27 cellular contexts compared by ENCODE assay signal in the genomic region with DNA sequence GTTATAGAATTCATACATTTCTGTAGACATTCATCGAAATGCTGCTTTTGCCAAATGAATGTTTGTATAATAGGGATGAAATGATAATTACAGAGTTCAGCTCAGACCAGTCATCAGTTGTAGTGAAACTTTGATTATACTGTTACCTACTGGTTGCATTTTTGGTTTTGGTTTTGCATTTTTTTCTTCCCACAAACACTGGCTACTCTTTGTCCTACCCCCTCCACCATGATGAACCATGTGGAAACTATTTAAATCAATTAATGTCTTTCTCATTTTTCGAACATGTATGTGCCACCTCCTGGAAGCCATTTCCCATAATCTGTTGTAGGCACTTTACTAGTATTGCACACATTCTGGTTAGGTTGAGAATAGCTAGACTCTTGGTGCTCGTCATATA.
"Had no signal": no experiment of that assay in that cellular context is flagged by ENCODE, and none has a peak within 500 bp of the region (broad histone marks: within the 10 kb centered on the region; RNA-seq: fewer than 3 reads in every experiment).

No MANE protein-coding gene starts in this region.

- H3K4me3 Mint-ChIP-seq: activated CD4-positive, alpha-beta T cell treated with anti-CD3 and anti-CD28 coated beads for 36 hours; activated CD8-positive, alpha-beta memory T cell treated with anti-CD3 and anti-CD28 coated beads, Interleukin-2, amount 10 ng/mL, durations not matched to agents 7 days and 5 days; activated CD8-positive, alpha-beta T cell treated with anti-CD3 and anti-CD28 coated beads, Interleukin-2, amount 10 ng/mL, durations not matched to agents 7 days and 5 days; dendritic cell treated with granulocyte-macrophage colony-stimulating factor and Interleukin-4, amounts not matched to agents 40 ng/mL and 50 ng/mL, for 4 days; endodermal cell; immature natural killer cell; memory B cell; naive thymus-derived CD4-positive, alpha-beta T cell; neural crest cell had no signal

- H3K36me3 Mint-ChIP-seq: activated CD8-positive, alpha-beta memory T cell treated with anti-CD3 and anti-CD28 coated beads, Interleukin-2, amount 10 ng/mL, durations not matched to agents 7 days and 5 days; activated naive CD4-positive, alpha-beta T cell treated with anti-CD3 and anti-CD28 coated beads, Interleukin-2, amount 50 U/mL, for 72 hours; immature natural killer cell; memory B cell; naive thymus-derived CD4-positive, alpha-beta T cell had no signal

- H3K27ac Mint-ChIP-seq: activated CD4-positive, alpha-beta T cell treated with anti-CD3 and anti-CD28 coated beads for 36 hours; activated CD8-positive, alpha-beta memory T cell treated with anti-CD3 and anti-CD28 coated beads, Interleukin-2, amount 10 ng/mL, durations not matched to agents 7 days and 5 days; activated CD8-positive, alpha-beta T cell treated with anti-CD3 and anti-CD28 coated beads, Interleukin-2, amount 10 ng/mL, durations not matched to agents 7 days and 5 days; activated naive CD4-positive, alpha-beta T cell treated with anti-CD3 and anti-CD28 coated beads, Interleukin-2, amount 50 U/mL, for 72 hours; activated T-helper 2 cell treated with anti-CD3 and anti-CD28 coated beads, Interferon-gamma antibody, Interleukin-2, Interleukin-4, amounts not matched to agents 10 μg/mL and 5 μg/mL and 100 μg/mL, durations not matched to agents 14 hours and 24 hours and 36 hours; dendritic cell treated with granulocyte-macrophage colony-stimulating factor and Interleukin-4, amounts not matched to agents 40 ng/mL and 50 ng/mL, for 4 days; endodermal cell; immature natural killer cell; memory B cell; naive thymus-derived CD4-positive, alpha-beta T cell had no signal

- H3K4me1 Mint-ChIP-seq: activated CD4-positive, alpha-beta T cell treated with anti-CD3 and anti-CD28 coated beads for 36 hours; activated CD8-positive, alpha-beta memory T cell treated with anti-CD3 and anti-CD28 coated beads, Interleukin-2, amount 10 ng/mL, durations not matched to agents 7 days and 5 days; endodermal cell; immature natural killer cell; memory B cell had no signal

- DNase-seq: activated CD4-positive, alpha-beta T cell treated with anti-CD3 and anti-CD28 coated beads for 36 hours; activated CD4-positive, CD25-positive, alpha-beta regulatory T cell; activated CD8-positive, alpha-beta memory T cell treated with anti-CD3 and anti-CD28 coated beads, Interleukin-2, amount 10 ng/mL, durations not matched to agents 7 days and 5 days; activated CD8-positive, alpha-beta T cell treated with anti-CD3 and anti-CD28 coated beads, Interleukin-2, amount 10 ng/mL, durations not matched to agents 7 days and 5 days; activated naive CD4-positive, alpha-beta T cell; activated T-cell treated with anti-CD3 and anti-CD28 coated beads, Interleukin-2, amount 50 U/mL, for 48 hours; brain microvascular endothelial cell; central memory CD4-positive, alpha-beta T cell; endodermal cell; foreskin keratinocyte; heart left ventricle; hypothalamus; immature natural killer cell; kidney; midbrain; naive thymus-derived CD4-positive, alpha-beta T cell; nucleus accumbens; psoas muscle; spleen; stimulated activated CD4-positive, alpha-beta T cell treated with anti-CD3 and anti-CD28 coated beads, Interleukin-2, amount 100 ng/mL, for 48 hours; stimulated activated naive CD8-positive, alpha-beta T cell treated with anti-CD3 and anti-CD28 coated beads, Interleukin-15, Interleukin-2, amounts not matched to agents 100 U/mL and 50 U/mL, for 24 hours; trophoblast cell had no signal

- H3K27me3 Mint-ChIP-seq: activated CD8-positive, alpha-beta memory T cell treated with anti-CD3 and anti-CD28 coated beads, Interleukin-2, amount 10 ng/mL, durations not matched to agents 7 days and 5 days; dendritic cell treated with granulocyte-macrophage colony-stimulating factor and Interleukin-4, amounts not matched to agents 40 ng/mL and 50 ng/mL, for 4 days; memory B cell had no signal

- H3K9me3 Mint-ChIP-seq: activated naive CD4-positive, alpha-beta T cell treated with anti-CD3 and anti-CD28 coated beads, Interleukin-2, amount 50 U/mL, for 72 hours; activated T-helper 2 cell treated with anti-CD3 and anti-CD28 coated beads, Interferon-gamma antibody, Interleukin-2, Interleukin-4, amounts not matched to agents 10 μg/mL and 5 μg/mL and 100 μg/mL, durations not matched to agents 14 hours and 24 hours and 36 hours; dendritic cell treated with granulocyte-macrophage colony-stimulating factor and Interleukin-4, amounts not matched to agents 40 ng/mL and 50 ng/mL, for 4 days; endodermal cell; memory B cell; naive thymus-derived CD4-positive, alpha-beta T cell; neural crest cell had no signal
